ENCODE assay signal across 1 cellular context in genomic region chr1:5640845-5641244, GRCh38.
TF ChIP-seq lines count a peak whose summit lies in the region.

No MANE protein-coding gene starts in this region.

TF ChIP-seq in GM23338, 12 proteins besides CTCF, POLR2A, EP300 and RAD21 (continued from another document):
- TF ChIP-seq ZNF462 (CRISPR knock-in tag; IDR thresholded peaks at IDR 0.05) (no peak), ZNF331 (CRISPR knock-in tag; IDR thresholded peaks at IDR 0.05; ENCODE audit: low read depth) (no peak), JUNB (IDR thresholded peaks at IDR 0.05; ENCODE audit: unreplicated experiment) (no peak), CREB1 (CRISPR knock-in tag; IDR thresholded peaks at IDR 0.05; ENCODE audit: low read depth) (no peak)
TF ChIP-seq in GM23338: peak in this region for 0.
